22 cellular contexts compared by ENCODE assay signal in the genomic region with DNA sequence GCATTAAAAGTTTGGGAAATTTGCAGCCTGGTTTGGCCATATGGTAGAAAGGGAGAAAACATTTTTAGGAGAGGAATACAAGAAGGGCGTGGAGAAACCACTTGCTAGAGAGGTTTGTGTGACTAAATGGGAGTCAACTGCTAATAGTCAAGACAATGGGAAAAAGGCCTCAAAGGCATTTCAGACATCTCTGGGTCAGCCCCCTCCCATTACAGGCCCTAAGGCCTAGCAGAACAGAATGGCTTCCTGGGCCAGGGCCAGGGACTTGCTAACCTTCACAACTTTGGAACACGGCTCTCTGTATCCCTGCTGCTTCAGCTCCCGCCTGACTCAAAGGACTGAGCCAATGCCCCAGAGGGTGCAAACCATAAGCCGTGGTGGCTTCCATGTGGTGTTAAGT.
"Had no signal": no experiment of that assay in that cellular context is flagged by ENCODE, and none has a peak within 500 bp of the region (broad histone marks: within the 10 kb centered on the region; RNA-seq: fewer than 3 reads in every experiment).

No MANE protein-coding gene starts in this region.

- H3K4me3 ChIP-seq: heart left ventricle, left ventricle myocardium inferior, lung, ovary, spleen, tibial nerve, uterus had no signal

- H3K27ac ChIP-seq: heart left ventricle, left ventricle myocardium inferior, ovary, spleen, tibial nerve, uterus had no signal

- H3K27me3 Mint-ChIP-seq: natural killer cell treated with Interleukin-12 subunit alpha and Interleukin-12 subunit beta and Interleukin-15 and Interleukin-18, amount 100 ng/mL, for 72 hours; progenitor cell of endocrine pancreas; stimulated activated naive CD8-positive, alpha-beta T cell treated with anti-CD3 and anti-CD28 coated beads, Interleukin-15, Interleukin-2, amounts not matched to agents 100 ng/mL and 50 ng/mL, for 24 hours; type B pancreatic cell had no signal

- DNase-seq: heart left ventricle; hypothalamus; islet precursor cell; left ventricle myocardium inferior; naive thymus-derived CD4-positive, alpha-beta T cell; ovary; retina; right cardiac atrium; small intestine; spleen; stimulated activated CD4-positive, alpha-beta T cell treated with anti-CD3 and anti-CD28 coated beads, Interleukin-4, amount 100 ng/mL, for 24 hours; stimulated activated naive CD4-positive, alpha-beta T cell; substantia nigra; uterus had no signal

- H3K4me3 Mint-ChIP-seq: naive thymus-derived CD4-positive, alpha-beta T cell; natural killer cell treated with Interleukin-12 subunit alpha and Interleukin-12 subunit beta and Interleukin-15 and Interleukin-18, amount 100 ng/mL, for 72 hours; stimulated activated effector memory CD8-positive, alpha-beta T cell treated with anti-CD3 and anti-CD28 coated beads, Interleukin-12 subunit alpha, Interleukin-12 subunit beta, amount 100 ng/mL, for 72 hours; stimulated activated naive CD8-positive, alpha-beta T cell treated with anti-CD3 and anti-CD28 coated beads, Interleukin-15, Interleukin-2, amounts not matched to agents 100 ng/mL and 50 ng/mL, for 24 hours; type B pancreatic cell had no signal

- H3K27me3 ChIP-seq: heart left ventricle, ovary, spleen, tibial nerve, uterus had no signal

- ATAC-seq: heart left ventricle; naive thymus-derived CD4-positive, alpha-beta T cell; natural killer cell treated with Interleukin-12 subunit alpha and Interleukin-12 subunit beta and Interleukin-15 and Interleukin-18, amount 100 ng/mL, for 72 hours; right cardiac atrium; sciatic nerve; stimulated activated effector memory CD8-positive, alpha-beta T cell treated with anti-CD3 and anti-CD28 coated beads, Interleukin-12 subunit alpha, Interleukin-12 subunit beta, amount 100 ng/mL, for 72 hours had no signal

- H3K36me3 ChIP-seq: heart left ventricle, left ventricle myocardium inferior, ovary, spleen, tibial nerve, uterus had no signal

- H3K4me1 Mint-ChIP-seq: naive thymus-derived CD4-positive, alpha-beta T cell; stimulated activated effector memory CD8-positive, alpha-beta T cell treated with anti-CD3 and anti-CD28 coated beads, Interleukin-12 subunit alpha, Interleukin-12 subunit beta, amount 100 ng/mL, for 72 hours had no signal

- H3K9me3 ChIP-seq: heart left ventricle, left ventricle myocardium inferior, ovary, tibial nerve, uterus had no signal

- H3K4me1 ChIP-seq: heart left ventricle, left ventricle myocardium inferior, spleen, tibial nerve, uterus had no signal

- H3K27ac Mint-ChIP-seq: naive thymus-derived CD4-positive, alpha-beta T cell; natural killer cell treated with Interleukin-12 subunit alpha and Interleukin-12 subunit beta and Interleukin-15 and Interleukin-18, amount 100 ng/mL, for 72 hours; progenitor cell of endocrine pancreas; stimulated activated effector memory CD8-positive, alpha-beta T cell treated with anti-CD3 and anti-CD28 coated beads, Interleukin-12 subunit alpha, Interleukin-12 subunit beta, amount 100 ng/mL, for 72 hours; stimulated activated naive CD8-positive, alpha-beta T cell treated with anti-CD3 and anti-CD28 coated beads, Interleukin-15, Interleukin-2, amounts not matched to agents 100 ng/mL and 50 ng/mL, for 24 hours; type B pancreatic cell had no signal

- H3K36me3 Mint-ChIP-seq: naive thymus-derived CD4-positive, alpha-beta T cell; natural killer cell treated with Interleukin-12 subunit alpha and Interleukin-12 subunit beta and Interleukin-15 and Interleukin-18, amount 100 ng/mL, for 72 hours; stimulated activated effector memory CD8-positive, alpha-beta T cell treated with anti-CD3 and anti-CD28 coated beads, Interleukin-12 subunit alpha, Interleukin-12 subunit beta, amount 100 ng/mL, for 72 hours; type B pancreatic cell had no signal
